Comparison of ENCODE assay signal across 19 cellular contexts in the genomic region with DNA sequence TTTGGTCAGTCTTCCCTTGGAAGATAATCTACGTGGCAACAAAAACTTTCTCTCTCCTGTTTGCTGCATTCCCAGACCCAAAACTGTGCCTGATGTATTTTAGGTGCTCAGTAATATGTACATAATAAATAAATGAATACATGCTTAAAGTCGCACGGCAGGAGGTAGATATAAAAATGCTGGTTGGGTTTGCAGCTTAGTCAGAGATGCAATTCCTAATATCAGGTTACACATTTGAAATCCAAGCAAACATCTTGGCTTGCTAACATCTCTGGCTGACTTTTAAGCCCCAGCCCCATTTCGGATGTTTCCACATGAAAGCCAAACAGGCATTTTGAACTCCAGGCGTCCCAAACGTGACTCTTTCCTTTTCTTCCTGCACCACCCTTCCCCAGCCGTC.
DNase-seq lines count a peak whose midpoint lies in the region; ATAC-seq and TF ChIP-seq lines count a peak whose summit lies in the region.
"Had no signal": no experiment of that assay in that cellular context is flagged by ENCODE, and none has a peak within 500 bp of the region (broad histone marks: within the 10 kb centered on the region; RNA-seq: fewer than 3 reads in every experiment).

No MANE protein-coding gene starts in this region.

- no peaks in the 10 kb centered on the region for H3F3A ChIP-seq in SK-N-SH (replicated peaks; ENCODE audit: insufficient read depth)

- TF ChIP-seq RAD21 in SK-N-SH (IDR thresholded peaks at IDR 0.05; ENCODE audit: low read length): no peak

- H3K4me1 ChIP-seq in SK-N-SH (ENCODE audit: control insufficient read depth in 1 of 2, insufficient read depth in 2 of 2, low read depth in 1 of 2, low read length in 1 of 2): 0 out of 4 replicates have a peak, but pooled peaks cover 0 to 5% of the 10 kb centered on the region in 2 experiments

- peaks cover 52% of the 10 kb centered on the region for H3K79me2 ChIP-seq in SK-N-SH (ENCODE audit: insufficient read depth)

- 91% methylated on average over 7 of the region's 7 CpGs for WGBS in SK-N-SH (ENCODE audit: low lambda C conversion rate)

- 0 out of 2 replicates have a peak, but pooled peaks cover 8% of the 10 kb centered on the region for H3K9me3 ChIP-seq in SK-N-SH

- no peak overlapping the region for H3K9ac ChIP-seq in SK-N-SH

- in situ Hi-C loops in astrocyte of the cerebellum (cut with HindIII; ENCODE audit: low sequenced_read_pairs): no loop called here

- no peak overlapping the region for H3K4me2 ChIP-seq in SK-N-SH

- H3K9me2 ChIP-seq in SK-N-SH: no peaks in the 10 kb centered on the region

- TF ChIP-seq CTCF in astrocyte of the cerebellum (IDR thresholded peaks at IDR 0.05; ENCODE audit: low read depth, low read length, missing control alignments): no peak
- TF ChIP-seq CTCF in SK-N-SH (IDR thresholded peaks at IDR 0.05): no peak

- POLR2A ChIA-PET in SK-N-SH (lab: Yijun Ruan, JAX): no interaction called here

- H3K4me3 ChIP-seq in astrocyte of the cerebellum (ENCODE audit: low read depth, low read length) (no peak overlapping the region), SK-N-SH (ENCODE audit: low read depth in 2 of 2, low read length in 1 of 2) (no peak overlapping the region)

- H3K27ac ChIP-seq in SK-N-SH (ENCODE audit: low read depth in 2 of 2, low read length in 1 of 2): no peak overlapping the region
- H3K27ac ChIP-seq: HL-60 had no signal

- DNase-seq in NCI-H510A treated with DMSO at 0.1 percent for 48 hours (lab: John Stamatoyannopoulos, UW): peak; percentile 1
- DNase-seq in NCI-H510A (lab: John Stamatoyannopoulos, UW): no peak
- DNase-seq in astrocyte of the cerebellum (ENCODE audit: low read depth): peak; percentile 55
- peak; percentile 38 for DNase-seq in fibroblast of peridontal ligament (ENCODE audit: extremely low read depth)
- DNase-seq in SK-N-SH: no peak
- DNase-seq in amniotic stem cell (lab: John Stamatoyannopoulos, UW): no peak
- DNase-seq: CD4-positive, alpha-beta memory T cell; DMS53; GOT3; NCI-H1048; NCI-H1436 treated with DMSO at 0.1 percent for 48 hours; NCI-H2029 treated with DMSO at 0.1 percent for 48 hours; NCI-H82; OCI-M1; RPMI8226; SHP77 treated with DMSO at 0.1 percent for 48 hours had no signal

- ATAC-seq in HG03521 (IDR thresholded peaks at IDR 0.05; ENCODE audit: unreplicated experiment): no peak
- ATAC-seq: SK-N-SH treated with all-trans-retinoic acid at 6 μM for 48 hours had no signal

- no peaks in the 10 kb centered on the region for H4K20me1 ChIP-seq in SK-N-SH (ENCODE audit: insufficient read depth)

- no peaks in the 10 kb centered on the region for H3K27me3 ChIP-seq in SK-N-SH (ENCODE audit: insufficient read depth)

- peaks cover 0 to 19% of the 10 kb centered on the region in 2 experiments for H3K36me3 ChIP-seq in SK-N-SH (replicated peaks in 1 of 2; ENCODE audit: control insufficient read depth in 1 of 2, insufficient read depth in 2 of 2, low read length in 1 of 2)

- no peak overlapping the region for H2AFZ ChIP-seq in SK-N-SH (ENCODE audit: low read depth)

- no peak for TF ChIP-seq EP300 in SK-N-SH (IDR thresholded peaks at IDR 0.05; ENCODE audit: borderline replicate concordance in 1 of 2, low read depth in 1 of 2, low read length in 1 of 2)

- CTCF ChIA-PET in SK-N-SH (lab: Yijun Ruan, JAX): interaction anchor here (1.2 kb wide), 1 partner anchor 12 kb away, joined by 3 read pairs; no protein-coding TSS in a partner anchor

TF ChIP-seq in SK-N-SH, 30 proteins besides CTCF, POLR2A, EP300 and RAD21:
- TF ChIP-seq GABPA (IDR thresholded peaks at IDR 0.05; ENCODE audit: low read depth) (no peak), ELF1 (IDR thresholded peaks at IDR 0.05) (no peak), REST (IDR thresholded peaks at IDR 0.05; ENCODE audit: low read depth, low read length) (no peak), TCF12 (IDR thresholded peaks at IDR 0.05) (no peak), SMC3 (IDR thresholded peaks at IDR 0.05; ENCODE audit: low read depth, low read length) (no peak), MEF2A (IDR thresholded peaks at IDR 0.05; ENCODE audit: borderline replicate concordance, low read depth) (no peak)

Comparison
In these comparisons a context has a peak if more than half of its experiments do, and no peak if none do; other contexts are left out.
1. DNase-seq: peak in NCI-H510A treated with DMSO at 0.1 percent for 48 hours (single experiment), astrocyte of the cerebellum (single experiment) and fibroblast of peridontal ligament (single experiment); none in NCI-H510A (single experiment), SK-N-SH (single experiment) and amniotic stem cell (single experiment).